Comparison of ENCODE assay signal across 20 cellular contexts in the genomic region with DNA sequence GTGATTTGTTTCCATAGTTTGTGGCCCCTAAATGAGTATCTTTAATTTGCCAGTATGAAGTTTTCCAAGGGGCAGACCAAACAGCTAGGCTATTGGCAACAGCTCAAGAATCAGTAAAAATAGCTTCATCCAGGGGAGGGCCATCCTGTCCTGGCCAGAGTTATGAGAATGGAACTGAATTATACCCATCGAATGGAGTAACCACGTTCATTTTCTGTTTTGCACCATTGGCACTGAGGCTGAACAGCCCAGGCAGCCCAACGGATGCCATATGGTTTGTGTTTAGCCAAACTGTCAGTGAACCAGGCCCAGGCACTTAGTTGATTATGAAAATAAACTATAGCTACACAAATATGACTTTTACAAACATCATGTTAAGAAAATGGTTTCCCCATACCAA. TPM values are rescaled to one million over a fixed set of nuclear protein-coding genes. Genes with fewer than 3 reads are reported as not detected.
"Had no signal": no experiment of that assay in that cellular context is flagged by ENCODE, and none has a peak within 500 bp of the region (broad histone marks: within the 10 kb centered on the region; RNA-seq: fewer than 3 reads in every experiment).

No MANE protein-coding gene starts in this region.

- H3K27me3 Mint-ChIP-seq: activated naive CD8-positive, alpha-beta T cell treated with anti-CD3 and anti-CD28 coated beads, Interleukin-2, amount 10 ng/mL, durations not matched to agents 7 days and 5 days had no signal

- H3K9me3 ChIP-seq: ovary, tibial nerve, uterus had no signal

- H3K27ac ChIP-seq: brain microvascular endothelial cell, foreskin keratinocyte, neural progenitor cell, ovary, tibial nerve, uterus had no signal

- H3K27ac Mint-ChIP-seq: activated naive CD8-positive, alpha-beta T cell treated with anti-CD3 and anti-CD28 coated beads, Interleukin-2, amount 10 ng/mL, durations not matched to agents 7 days and 5 days; activated T-helper 1 cell treated with anti-CD3 and anti-CD28 coated beads, Interleukin-12 subunit alpha, Interleukin-12 subunit beta, Interleukin-2, Interleukin-4 antibody, amounts not matched to agents 30 ng/mL and 10 ng/mL and 1 ng/mL, durations not matched to agents 14 hours and 24 hours and 36 hours; neural progenitor cell; T-cell had no signal

- DNase-seq: activated CD4-positive, CD25-positive, alpha-beta regulatory T cell treated with anti-CD3 and anti-CD28 coated beads, Interleukin-2, amount 50 U/mL, for 72 hours; activated naive CD4-positive, alpha-beta T cell; activated naive CD8-positive, alpha-beta T cell treated with anti-CD3 and anti-CD28 coated beads, Interleukin-2, amount 10 ng/mL, durations not matched to agents 7 days and 5 days; anterior cingulate cortex; brain microvascular endothelial cell; dermis blood vessel endothelial cell; foreskin keratinocyte; left cardiac atrium; ovary; stimulated activated CD4-positive, alpha-beta T cell treated with anti-CD3 and anti-CD28 coated beads, Interleukin-4, amount 100 ng/mL, for 1 hour; stimulated activated naive CD4-positive, alpha-beta T cell; T-cell; T1000; uterus had no signal

- H3K4me3 ChIP-seq: neural progenitor cell, ovary, tibial nerve, uterus had no signal

- H3K9me3 Mint-ChIP-seq: activated naive CD8-positive, alpha-beta T cell treated with anti-CD3 and anti-CD28 coated beads, Interleukin-2, amount 10 ng/mL, durations not matched to agents 7 days and 5 days; activated T-helper 1 cell treated with anti-CD3 and anti-CD28 coated beads, Interleukin-12 subunit alpha, Interleukin-12 subunit beta, Interleukin-2, Interleukin-4 antibody, amounts not matched to agents 30 ng/mL and 10 ng/mL and 1 ng/mL, durations not matched to agents 14 hours and 24 hours and 36 hours; T-cell had no signal

- H3K27me3 ChIP-seq: brain microvascular endothelial cell, foreskin keratinocyte, neural progenitor cell, ovary, tibial nerve, uterus had no signal

- H3K36me3 Mint-ChIP-seq: neural progenitor cell, T-cell had no signal

- H3K36me3 ChIP-seq: brain microvascular endothelial cell, neural progenitor cell, ovary, tibial nerve, uterus had no signal

- H3K4me3 Mint-ChIP-seq: activated naive CD8-positive, alpha-beta T cell treated with anti-CD3 and anti-CD28 coated beads, Interleukin-2, amount 10 ng/mL, durations not matched to agents 7 days and 5 days; activated T-helper 1 cell treated with anti-CD3 and anti-CD28 coated beads, Interleukin-12 subunit alpha, Interleukin-12 subunit beta, Interleukin-2, Interleukin-4 antibody, amounts not matched to agents 30 ng/mL and 10 ng/mL and 1 ng/mL, durations not matched to agents 14 hours and 24 hours and 36 hours; neural progenitor cell; T-cell had no signal

- H3K4me1 Mint-ChIP-seq: activated naive CD8-positive, alpha-beta T cell treated with anti-CD3 and anti-CD28 coated beads, Interleukin-2, amount 10 ng/mL, durations not matched to agents 7 days and 5 days; neural progenitor cell; T-cell had no signal

- ATAC-seq: foreskin keratinocyte, T-cell had no signal

- H3K4me1 ChIP-seq: foreskin keratinocyte, tibial nerve, uterus had no signal

RNA-seq across cellular contexts. Expression of a gene that starts 17.7 kb away (rescaled TPM):
- total RNA-seq: activated CD8-positive, alpha-beta memory T cell treated with anti-CD3 and anti-CD28 coated beads for 36 hours; activated naive CD8-positive, alpha-beta T cell treated with anti-CD3 and anti-CD28 coated beads, Interleukin-2, amount 10 ng/mL, durations not matched to agents 7 days and 5 days; activated T-helper 1 cell treated with anti-CD3 and anti-CD28 coated beads, Interleukin-12 subunit alpha, Interleukin-12 subunit beta, Interleukin-2, Interleukin-4 antibody, amounts not matched to agents 30 ng/mL and 10 ng/mL and 1 ng/mL, durations not matched to agents 14 hours and 24 hours and 36 hours; dermis blood vessel endothelial cell; epithelial cell of proximal tubule; foreskin keratinocyte; lung microvascular endothelial cell; T-cell; tibial nerve had no signal
- polyA plus RNA-seq: foreskin keratinocyte had no signal
